In the genomic region with DNA sequence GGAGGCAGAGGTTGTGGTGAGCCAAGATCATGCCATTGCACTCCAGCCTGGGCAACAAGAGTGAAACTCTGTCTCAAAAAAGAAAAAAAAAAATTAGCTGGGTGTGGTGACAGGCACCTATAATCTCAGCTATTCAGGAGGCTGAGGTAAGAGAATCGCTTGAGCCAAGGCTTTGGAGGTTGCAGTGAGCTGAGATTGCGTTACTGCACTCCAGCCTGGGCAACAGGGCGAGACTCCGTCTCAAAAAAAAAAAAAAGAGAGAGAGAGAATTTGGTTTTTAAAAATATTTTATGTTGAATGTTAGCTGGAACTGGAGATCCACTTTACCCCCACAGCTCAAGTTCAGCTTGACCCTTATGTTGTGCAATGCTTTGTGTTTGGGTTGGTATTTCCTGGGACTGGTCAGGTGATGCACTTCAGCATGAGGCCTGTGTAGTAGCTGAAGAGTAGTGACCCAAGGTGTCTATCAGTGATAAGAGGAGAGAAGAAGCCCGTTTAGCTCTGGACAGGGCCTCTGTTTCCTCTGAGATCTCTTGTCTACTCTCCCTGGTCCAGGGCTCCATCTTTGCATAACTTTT, we compare ENCODE assay signal across 1 cellular context.
TF ChIP-seq lines count a peak whose summit lies in the region.

No MANE protein-coding gene starts in this region.

TF ChIP-seq in IMR-90, 13 proteins besides CTCF, POLR2A, EP300 and RAD21 (continued from another document):
- TF ChIP-seq ELK1 (IDR thresholded peaks at IDR 0.05; ENCODE audit: borderline replicate concordance, low read depth, low read length): no peak
- peak; percentile 86 for TF ChIP-seq CEBPB (IDR thresholded peaks at IDR 0.05; ENCODE audit: low read depth, low read length)
